13 cellular contexts compared by ENCODE assay signal in genomic region chr3:141740349-141740748, GRCh38. TPM values are rescaled to one million over a fixed set of nuclear protein-coding genes. Genes with fewer than 3 reads are reported as not detected.
A peak's percentile ranks its signal among the peaks of the same experiment; 100 is the strongest.
DNase-seq lines count a peak whose midpoint lies in the region; ATAC-seq and TF ChIP-seq lines count a peak whose summit lies in the region.
"Had no signal": no experiment of that assay in that cellular context is flagged by ENCODE, and none has a peak within 500 bp of the region (broad histone marks: within the 10 kb centered on the region; RNA-seq: fewer than 3 reads in every experiment).

No MANE protein-coding gene starts in this region.

- H3K36me3 Mint-ChIP-seq in stimulated activated naive CD8-positive, alpha-beta T cell treated with anti-CD3 and anti-CD28 coated beads, Interleukin-15, Interleukin-2, amounts not matched to agents 100 ng/mL and 50 ng/mL, for 24 hours (ENCODE audit: low read depth) = peaks cover 31% of the 10 kb centered on the region
- H3K36me3 Mint-ChIP-seq in activated naive CD8-positive, alpha-beta T cell = peaks cover 4% of the 10 kb centered on the region
- H3K36me3 Mint-ChIP-seq in mesothelial cell of epicardium = peaks cover 10% of the 10 kb centered on the region

- H3K27me3 ChIP-seq in vagina (no peaks in the 10 kb centered on the region), uterus (no peaks in the 10 kb centered on the region), ovary (no peaks in the 10 kb centered on the region)
- H3K27me3 ChIP-seq: neutrophil had no signal

- TF ChIP-seq POLR2A in vagina (IDR thresholded peaks at IDR 0.05) = no peak
- no peak for TF ChIP-seq POLR2A in uterus (IDR thresholded peaks at IDR 0.05)
- TF ChIP-seq POLR2A in ovary (IDR thresholded peaks at IDR 0.05) = no peak

- intact Hi-C loops in vagina (cut with DNase I) = no loop called here
- intact Hi-C loops in uterus (cut with DNase I; ENCODE audit: low total_unique reads) = no loop called here
- intact Hi-C loops in ovary (cut with DNase I) = no loop called here

- peaks cover 56% of the 10 kb centered on the region for H3K4me1 Mint-ChIP-seq in stimulated activated naive CD8-positive, alpha-beta T cell treated with anti-CD3 and anti-CD28 coated beads, Interleukin-15, Interleukin-2, amounts not matched to agents 100 ng/mL and 50 ng/mL, for 24 hours (ENCODE audit: low read depth)
- H3K4me1 Mint-ChIP-seq in activated naive CD8-positive, alpha-beta T cell (ENCODE audit: low read depth) = peaks cover 49% of the 10 kb centered on the region
- peaks cover 30% of the 10 kb centered on the region for H3K4me1 Mint-ChIP-seq in mesothelial cell of epicardium

- H3K36me3 ChIP-seq in vagina (peaks cover 0 to 4% of the 10 kb centered on the region in 2 donors), uterus (no peaks in the 10 kb centered on the region), ovary (no peaks in the 10 kb centered on the region)

- H3K27me3 Mint-ChIP-seq in stimulated activated naive CD8-positive, alpha-beta T cell treated with anti-CD3 and anti-CD28 coated beads, Interleukin-15, Interleukin-2, amounts not matched to agents 100 ng/mL and 50 ng/mL, for 24 hours = no peaks in the 10 kb centered on the region
- no peaks in the 10 kb centered on the region for H3K27me3 Mint-ChIP-seq in activated naive CD8-positive, alpha-beta T cell
- no peaks in the 10 kb centered on the region for H3K27me3 Mint-ChIP-seq in mesothelial cell of epicardium (ENCODE audit: low read depth)

- no peak for ATAC-seq in stimulated activated naive CD8-positive, alpha-beta T cell treated with anti-CD3 and anti-CD28 coated beads, Interleukin-15, Interleukin-2, amounts not matched to agents 100 U/mL and 50 U/mL, for 24 hours

- H3K4me3 ChIP-seq in vagina = peak overlapping the region in 1 of 2 donors; percentile 96
- no peak overlapping the region for H3K4me3 ChIP-seq in uterus
- no peak overlapping the region for H3K4me3 ChIP-seq in ovary

- peak overlapping the region; percentile 99 for H3K27ac Mint-ChIP-seq in stimulated activated naive CD8-positive, alpha-beta T cell treated with anti-CD3 and anti-CD28 coated beads, Interleukin-15, Interleukin-2, amounts not matched to agents 100 ng/mL and 50 ng/mL, for 24 hours
- peak overlapping the region; percentile 22 for H3K27ac Mint-ChIP-seq in activated naive CD8-positive, alpha-beta T cell
- H3K27ac Mint-ChIP-seq in mesothelial cell of epicardium = peak overlapping the region; percentile 99

- TF ChIP-seq CTCF in mesothelial cell of epicardium (IDR thresholded peaks at IDR 0.05; ENCODE audit: unreplicated experiment) (no peak), vagina (IDR thresholded peaks at IDR 0.05) (no peak), uterus (IDR thresholded peaks at IDR 0.05) (no peak), ovary (IDR thresholded peaks at IDR 0.05) (no peak)

- H3K9me3 ChIP-seq in vagina (no peaks in the 10 kb centered on the region), uterus (no peaks in the 10 kb centered on the region), ovary (no peaks in the 10 kb centered on the region)
- H3K9me3 ChIP-seq: HAP-1, neutrophil had no signal

- H3K4me3 Mint-ChIP-seq in stimulated activated naive CD8-positive, alpha-beta T cell treated with anti-CD3 and anti-CD28 coated beads, Interleukin-15, Interleukin-2, amounts not matched to agents 100 ng/mL and 50 ng/mL, for 24 hours = peak overlapping the region; percentile 100
- peak overlapping the region; percentile 100 for H3K4me3 Mint-ChIP-seq in activated naive CD8-positive, alpha-beta T cell
- peak overlapping the region; percentile 98 for H3K4me3 Mint-ChIP-seq in mesothelial cell of epicardium

- no peak for TF ChIP-seq EP300 in ovary (IDR thresholded peaks at IDR 0.05)

- H3K4me1 ChIP-seq in vagina (peaks cover 40% of the 10 kb centered on the region), uterus (no peaks in the 10 kb centered on the region), ovary (ENCODE audit: insufficient read depth) (peaks cover 4% of the 10 kb centered on the region)

- no peak for DNase-seq in stimulated activated naive CD8-positive, alpha-beta T cell treated with anti-CD3 and anti-CD28 coated beads, Interleukin-15, Interleukin-2, amounts not matched to agents 100 U/mL and 50 U/mL, for 24 hours
- DNase-seq in mesothelial cell of epicardium (ENCODE audit: low spot score in 2 of 2, unreplicated experiment in 2 of 2) (no peak), vagina (ENCODE audit: extremely low spot score in 2 of 2) (no peak), uterus (no peak), kidney tubule cell (ENCODE audit: low spot score) (no peak), ovary (no peak)
- DNase-seq: amniotic stem cell, COR-L47, NCI-H524 treated with DMSO at 0.1 percent for 48 hours had no signal

- H3K27ac ChIP-seq in vagina = peak overlapping the region; percentile 97
- peak overlapping the region in 1 of 2 donors; percentile 91 for H3K27ac ChIP-seq in uterus
- H3K27ac ChIP-seq in ovary = no peak overlapping the region
- H3K27ac ChIP-seq: neutrophil had no signal

- H3K9me3 Mint-ChIP-seq in stimulated activated naive CD8-positive, alpha-beta T cell treated with anti-CD3 and anti-CD28 coated beads, Interleukin-15, Interleukin-2, amounts not matched to agents 100 ng/mL and 50 ng/mL, for 24 hours = no peaks in the 10 kb centered on the region
- H3K9me3 Mint-ChIP-seq in activated naive CD8-positive, alpha-beta T cell (ENCODE audit: low read depth) = no peaks in the 10 kb centered on the region
- H3K9me3 Mint-ChIP-seq in mesothelial cell of epicardium = peaks cover 1% of the 10 kb centered on the region

RNA-seq across cellular contexts. Expression of gene RNF7, which starts 2.3 kb away (rescaled TPM):
- total RNA-seq in mesothelial cell of epicardium = 94.3 to 100 TPM (median 95.6 TPM) in 3 replicates
- total RNA-seq in vagina = 57.0 TPM
- total RNA-seq in uterus = 10 to 100 TPM; 59.2 to 91.8 (median 70.7) TPM
- total RNA-seq in ovary = 10 to 100 TPM; 70.2 to 88.9 (median 78.5) TPM
- 100 to 1,000 TPM in 1 of 2 donors, 10 to 100 TPM in 1; 90.9 to 100 TPM for polyA plus RNA-seq in ovary

RNA-seq across cellular contexts. Expression of gene GRK7, which starts 22.9 kb away (rescaled TPM):
- total RNA-seq in mesothelial cell of epicardium (0.11 TPM in 1 of 3 replicates, not detected in the others), vagina (0.98 TPM), uterus (under 1 TPM in 2 of 4 donors, not detected in 2; 0.14 to 0.18 TPM), ovary (under 1 TPM in 3 of 7 donors, not detected in 4; 0.08 to 0.13 (median 0.13) TPM)
- polyA plus RNA-seq in ovary = under 1 TPM in 1 of 2 donors, not detected in 1; 0.02 TPM

Comparison
In these comparisons a context has a peak if more than half of its experiments do, and no peak if none do; other contexts are left out.
1. H3K27ac Mint-ChIP-seq: peak in every context shown above with its lines; median percentile 99 in stimulated activated naive CD8-positive, alpha-beta T cell treated with anti-CD3 and anti-CD28 coated beads, Interleukin-15, Interleukin-2, amounts not matched to agents 100 ng/mL and 50 ng/mL, for 24 hours; 99 in mesothelial cell of epicardium; 22 in activated naive CD8-positive, alpha-beta T cell.